In the genomic region with DNA sequence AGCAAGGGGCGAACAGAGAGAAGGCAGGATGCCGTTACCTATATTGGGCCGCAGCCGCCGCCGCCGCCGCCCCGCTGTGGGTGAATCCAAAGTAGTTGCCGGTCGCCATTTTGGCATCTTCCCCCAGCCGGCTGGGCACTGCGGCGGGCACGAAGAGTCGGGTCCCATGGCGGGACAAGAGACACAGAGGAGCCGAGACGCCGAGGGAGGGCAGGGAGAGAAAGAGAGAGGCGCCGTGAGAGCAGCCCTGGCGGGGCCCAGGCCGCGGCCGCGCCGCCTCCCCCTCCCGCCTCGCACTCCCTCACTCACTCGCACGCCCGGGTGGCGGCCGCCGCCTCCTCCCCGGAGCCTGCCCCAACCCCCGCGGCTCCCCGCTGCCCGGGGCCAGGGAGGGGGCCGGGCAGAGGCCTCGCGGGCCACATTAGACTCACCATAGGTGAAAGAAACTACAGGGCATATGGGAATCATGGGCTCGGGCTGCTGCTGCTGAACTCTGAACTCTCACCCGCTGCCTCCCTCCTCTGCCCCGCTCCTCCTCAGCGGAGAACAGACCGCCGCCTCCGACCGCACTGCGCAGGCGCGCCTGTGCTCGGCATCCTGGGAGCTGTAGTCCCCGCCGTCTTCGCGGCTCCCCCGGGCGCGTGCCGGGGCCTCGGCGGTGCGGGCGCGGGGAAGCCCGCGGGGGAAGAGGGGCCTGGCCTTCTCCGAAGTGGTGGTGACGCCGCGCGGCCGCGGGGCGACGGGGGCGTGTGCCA, we compare ENCODE assay signal across 1 cellular context.
TF ChIP-seq lines count a peak whose summit lies in the region.

Gene ZFR (minus strand): TSS at position 550 of the 755 bp plus-strand sequence. CDS start 82 bp downstream, at position 468.

TF ChIP-seq in K562, 482 proteins besides CTCF, POLR2A, EP300 and RAD21 (continued from another document and continues in another):
- no peak for TF ChIP-seq MAFG (tag; conservative IDR thresholded peaks at IDR 0.05)
- TF ChIP-seq FOXP4 (CRISPR knock-in tag; IDR thresholded peaks at IDR 0.05; ENCODE audit: borderline replicate concordance): no peak
- TF ChIP-seq SIN3B (IDR thresholded peaks at IDR 0.05; ENCODE audit: low read depth): no peak
- no peak for TF ChIP-seq CBX2 (IDR thresholded peaks at IDR 0.05; ENCODE audit: insufficient read depth, low read length, poor library complexity, severe bottlenecking)
- TF ChIP-seq, protein P1, sequence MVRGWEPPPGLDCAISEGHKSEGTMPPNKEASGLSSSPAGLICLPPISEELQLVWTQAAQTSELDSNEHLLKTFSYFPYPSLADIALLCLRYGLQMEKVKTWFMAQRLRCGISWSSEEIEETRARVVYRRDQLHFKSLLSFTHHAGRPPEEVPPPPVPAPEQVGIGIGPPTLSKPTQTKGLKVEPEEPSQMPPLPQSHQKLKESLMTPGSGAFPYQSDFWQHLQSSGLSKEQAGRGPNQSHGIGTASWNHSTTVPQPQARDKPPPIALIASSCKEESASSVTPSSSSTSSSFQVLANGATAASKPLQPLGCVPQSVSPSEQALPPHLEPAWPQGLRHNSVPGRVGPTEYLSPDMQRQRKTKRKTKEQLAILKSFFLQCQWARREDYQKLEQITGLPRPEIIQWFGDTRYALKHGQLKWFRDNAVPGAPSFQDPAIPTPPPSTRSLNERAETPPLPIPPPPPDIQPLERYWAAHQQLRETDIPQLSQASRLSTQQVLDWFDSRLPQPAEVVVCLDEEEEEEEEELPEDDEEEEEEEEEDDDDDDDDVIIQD (CRISPR knock-in tag; IDR thresholded peaks at IDR 0.05): no peak
- no peak for TF ChIP-seq BCL6 (CRISPR knock-in tag; IDR thresholded peaks at IDR 0.05)
- TF ChIP-seq, protein P2, sequence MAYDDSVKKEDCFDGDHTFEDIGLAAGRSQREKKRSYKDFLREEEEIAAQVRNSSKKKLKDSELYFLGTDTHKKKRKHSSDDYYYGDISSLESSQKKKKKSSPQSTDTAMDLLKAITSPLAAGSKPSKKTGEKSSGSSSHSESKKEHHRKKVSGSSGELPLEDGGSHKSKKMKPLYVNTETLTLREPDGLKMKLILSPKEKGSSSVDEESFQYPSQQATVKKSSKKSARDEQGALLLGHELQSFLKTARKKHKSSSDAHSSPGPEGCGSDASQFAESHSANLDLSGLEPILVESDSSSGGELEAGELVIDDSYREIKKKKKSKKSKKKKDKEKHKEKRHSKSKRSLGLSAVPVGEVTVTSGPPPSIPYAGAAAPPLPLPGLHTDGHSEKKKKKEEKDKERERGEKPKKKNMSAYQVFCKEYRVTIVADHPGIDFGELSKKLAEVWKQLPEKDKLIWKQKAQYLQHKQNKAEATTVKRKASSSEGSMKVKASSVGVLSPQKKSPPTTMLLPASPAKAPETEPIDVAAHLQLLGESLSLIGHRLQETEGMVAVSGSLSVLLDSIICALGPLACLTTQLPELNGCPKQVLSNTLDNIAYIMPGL (CRISPR knock-in tag; IDR thresholded peaks at IDR 0.05): no peak; the same call in 1 of the 2 replicates
- TF ChIP-seq STAG1 (CRISPR knock-in tag; IDR thresholded peaks at IDR 0.05; ENCODE audit: borderline replicate concordance): 0 out of 2 replicates have a peak, but pooled peaks have one; percentile 7
- no peak for TF ChIP-seq RFX1 (IDR thresholded peaks at IDR 0.05)
- no peak for TF ChIP-seq ZNF436 (CRISPR knock-in tag; IDR thresholded peaks at IDR 0.05)
- TF ChIP-seq ATF7 (IDR thresholded peaks at IDR 0.05): peak; percentile 73; the same call in 1 of the 2 replicates
- TF ChIP-seq YY1 (IDR thresholded peaks at IDR 0.05; ENCODE audit: borderline replicate concordance in 1 of 3, control insufficient read depth in 1 of 3, extremely low read depth in 1 of 3, insufficient read depth in 3 of 3, insufficient read length in 1 of 3, insufficient replicate concordance in 2 of 3, low read depth in 1 of 3, low read length in 2 of 3): peak; percentile 49 to 87 (median 81)
- no peak for TF ChIP-seq HIVEP1 (CRISPR knock-in tag; IDR thresholded peaks at IDR 0.05)
- no peak for TF ChIP-seq KDM1A (IDR thresholded peaks at IDR 0.05)
- TF ChIP-seq SFPQ (IDR thresholded peaks at IDR 0.05; ENCODE audit: low read depth, low read length): no peak
- no peak for TF ChIP-seq NR4A1 (CRISPR knock-in tag; IDR thresholded peaks at IDR 0.05)
- no peak; the same call in 1 of the 2 replicates for TF ChIP-seq NR4A1 (tag; IDR thresholded peaks at IDR 0.05)
- TF ChIP-seq KLF6 (CRISPR knock-in tag; IDR thresholded peaks at IDR 0.05; ENCODE audit: borderline replicate concordance): no peak
- no peak for TF ChIP-seq ZEB2 (IDR thresholded peaks at IDR 0.05)
- TF ChIP-seq TEAD2 (tag; IDR thresholded peaks at IDR 0.05): no peak
- no peak for TF ChIP-seq ZKSCAN8 (CRISPR knock-in tag; IDR thresholded peaks at IDR 0.05)
- peak in 1 of 2 experiments; percentile 30; a peak in 1 of 4 replicates for TF ChIP-seq SRF (CRISPR knock-in tag; IDR thresholded peaks at IDR 0.05)
- no peak for TF ChIP-seq BRF1 (IDR thresholded peaks at IDR 0.05; ENCODE audit: borderline replicate concordance, extremely low read depth, insufficient read length)
- TF ChIP-seq FOSL1 (tag; conservative IDR thresholded peaks at IDR 0.05): no peak
- peak; percentile 93 for TF ChIP-seq ZNF143 (CRISPR knock-in tag; IDR thresholded peaks at IDR 0.05)
- no peak for TF ChIP-seq ILK (tag; IDR thresholded peaks at IDR 0.05; ENCODE audit: borderline replicate concordance, low read depth)
- TF ChIP-seq KAT2B (IDR thresholded peaks at IDR 0.05; ENCODE audit: low read depth, low read length): no peak
- TF ChIP-seq CREBBP (IDR thresholded peaks at IDR 0.05; ENCODE audit: low read depth, low read length): no peak
- peak; percentile 88; the same call in 1 of the 2 replicates for TF ChIP-seq CBX1 (IDR thresholded peaks at IDR 0.05; ENCODE audit: low read depth)
- TF ChIP-seq MXD1 (CRISPR knock-in tag; IDR thresholded peaks at IDR 0.05; ENCODE audit: borderline replicate concordance, poor library complexity, severe bottlenecking): no peak
- no peak for TF ChIP-seq SNIP1 (IDR thresholded peaks at IDR 0.05; ENCODE audit: low read depth)
- no peak for TF ChIP-seq ZNF398 (CRISPR knock-in tag; IDR thresholded peaks at IDR 0.05)
- peak; percentile 89 for TF ChIP-seq PCBP1 (IDR thresholded peaks at IDR 0.05; ENCODE audit: low read depth, low read length, poor library complexity, severe bottlenecking)
- no peak for TF ChIP-seq ZNF79 (CRISPR knock-in tag; IDR thresholded peaks at IDR 0.05; ENCODE audit: low read depth)
- no peak for TF ChIP-seq ZNF184 (CRISPR knock-in tag; IDR thresholded peaks at IDR 0.05)
- no peak for TF ChIP-seq U2AF1 (optimal IDR thresholded peaks at IDR 0.05; ENCODE audit: low read depth, low read length)
- TF ChIP-seq HDAC1 (IDR thresholded peaks at IDR 0.05): 0 out of 4 replicates have a peak, but pooled peaks of 1 of the 2 experiments have one; percentile 32
- no peak for TF ChIP-seq NFATC3 (IDR thresholded peaks at IDR 0.05)
- no peak for TF ChIP-seq STAT5A (IDR thresholded peaks at IDR 0.05; ENCODE audit: borderline replicate concordance, low read length)
- no peak for TF ChIP-seq SRSF3 (IDR thresholded peaks at IDR 0.05; ENCODE audit: insufficient read depth, low read length)
- peak; percentile 83 for TF ChIP-seq KDM5B (IDR thresholded peaks at IDR 0.05; ENCODE audit: insufficient replicate concordance, low read depth, low read length)
- TF ChIP-seq ELF1 (tag; IDR thresholded peaks at IDR 0.05): no peak
- TF ChIP-seq, protein P3, sequence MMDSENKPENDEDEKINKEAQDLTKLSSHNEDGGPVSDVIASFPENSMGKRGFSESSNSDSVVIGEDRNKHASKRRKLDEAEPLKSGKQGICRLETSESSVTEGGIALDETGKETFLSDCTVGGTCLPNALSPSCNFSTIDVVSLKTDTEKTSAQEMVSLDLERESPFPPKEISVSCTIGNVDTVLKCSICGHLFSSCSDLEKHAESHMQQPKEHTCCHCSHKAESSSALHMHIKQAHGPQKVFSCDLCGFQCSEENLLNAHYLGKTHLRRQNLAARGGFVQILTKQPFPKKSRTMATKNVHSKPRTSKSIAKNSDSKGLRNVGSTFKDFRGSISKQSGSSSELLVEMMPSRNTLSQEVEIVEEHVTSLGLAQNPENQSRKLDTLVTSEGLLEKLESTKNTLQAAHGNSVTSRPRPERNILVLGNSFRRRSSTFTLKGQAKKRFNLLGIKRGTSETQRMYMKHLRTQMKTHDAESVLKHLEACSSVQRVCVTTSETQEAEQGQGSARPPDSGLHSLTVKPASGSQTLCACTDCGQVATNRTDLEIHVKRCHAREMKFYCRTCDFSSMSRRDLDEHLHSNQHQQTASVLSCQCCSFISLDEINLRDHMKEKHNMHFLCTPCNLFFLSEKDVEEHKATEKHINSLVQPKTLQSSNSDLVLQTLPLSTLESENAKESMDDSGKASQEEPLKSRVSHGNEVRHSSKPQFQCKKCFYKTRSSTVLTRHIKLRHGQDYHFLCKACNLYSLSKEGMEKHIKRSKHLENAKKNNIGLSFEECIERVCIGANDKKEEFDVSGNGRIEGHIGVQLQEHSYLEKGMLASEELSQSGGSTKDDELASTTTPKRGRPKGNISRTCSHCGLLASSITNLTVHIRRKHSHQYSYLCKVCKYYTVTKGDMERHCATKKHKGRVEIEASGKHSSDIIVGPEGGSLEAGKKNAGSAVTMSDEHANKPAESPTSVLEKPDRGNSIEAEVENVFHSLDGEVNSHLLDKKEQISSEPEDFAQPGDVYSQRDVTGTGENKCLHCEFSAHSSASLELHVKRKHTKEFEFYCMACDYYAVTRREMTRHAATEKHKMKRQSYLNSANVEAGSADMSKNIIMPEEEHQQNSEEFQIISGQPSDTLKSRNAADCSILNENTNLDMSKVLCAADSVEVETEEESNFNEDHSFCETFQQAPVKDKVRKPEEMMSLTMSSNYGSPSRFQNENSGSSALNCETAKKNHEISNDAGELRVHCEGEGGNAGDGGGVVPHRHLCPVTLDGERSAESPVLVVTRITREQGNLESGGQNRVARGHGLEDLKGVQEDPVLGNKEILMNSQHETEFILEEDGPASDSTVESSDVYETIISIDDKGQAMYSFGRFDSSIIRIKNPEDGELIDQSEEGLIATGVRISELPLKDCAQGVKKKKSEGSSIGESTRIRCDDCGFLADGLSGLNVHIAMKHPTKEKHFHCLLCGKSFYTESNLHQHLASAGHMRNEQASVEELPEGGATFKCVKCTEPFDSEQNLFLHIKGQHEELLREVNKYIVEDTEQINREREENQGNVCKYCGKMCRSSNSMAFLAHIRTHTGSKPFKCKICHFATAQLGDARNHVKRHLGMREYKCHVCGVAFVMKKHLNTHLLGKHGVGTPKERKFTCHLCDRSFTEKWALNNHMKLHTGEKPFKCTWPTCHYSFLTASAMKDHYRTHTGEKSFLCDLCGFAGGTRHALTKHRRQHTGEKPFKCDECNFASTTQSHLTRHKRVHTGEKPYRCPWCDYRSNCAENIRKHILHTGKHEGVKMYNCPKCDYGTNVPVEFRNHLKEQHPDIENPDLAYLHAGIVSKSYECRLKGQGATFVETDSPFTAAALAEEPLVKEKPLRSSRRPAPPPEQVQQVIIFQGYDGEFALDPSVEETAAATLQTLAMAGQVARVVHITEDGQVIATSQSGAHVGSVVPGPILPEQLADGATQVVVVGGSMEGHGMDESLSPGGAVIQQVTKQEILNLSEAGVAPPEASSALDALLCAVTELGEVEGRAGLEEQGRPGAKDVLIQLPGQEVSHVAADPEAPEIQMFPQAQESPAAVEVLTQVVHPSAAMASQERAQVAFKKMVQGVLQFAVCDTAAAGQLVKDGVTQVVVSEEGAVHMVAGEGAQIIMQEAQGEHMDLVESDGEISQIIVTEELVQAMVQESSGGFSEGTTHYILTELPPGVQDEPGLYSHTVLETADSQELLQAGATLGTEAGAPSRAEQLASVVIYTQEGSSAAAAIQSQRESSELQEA (IDR thresholded peaks at IDR 0.05; ENCODE audit: low read depth): no peak
